ENCODE assay signal across 1 cellular context in the genomic region with DNA sequence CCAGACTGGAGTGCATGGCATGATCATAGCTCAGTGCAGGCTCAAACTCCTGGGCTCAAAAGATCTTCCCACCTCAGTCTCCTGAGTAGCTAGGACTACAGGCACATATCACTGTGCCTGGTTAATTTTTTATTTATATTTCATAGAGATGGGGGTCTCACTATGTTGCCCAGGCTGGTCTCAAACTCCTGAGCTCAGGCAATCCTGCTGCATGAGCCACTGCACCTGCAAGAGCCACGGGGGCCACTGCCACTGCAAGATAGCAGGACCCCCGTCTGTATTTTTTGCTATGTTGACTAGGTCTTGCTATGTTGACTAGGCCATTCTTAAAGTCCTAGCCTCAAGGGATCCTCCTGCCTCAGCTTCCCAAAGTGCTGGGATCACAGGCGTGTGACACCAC.
TF ChIP-seq lines count a peak whose summit lies in the region.

No MANE protein-coding gene starts in this region.

TF ChIP-seq in GM12878, 131 proteins besides CTCF, POLR2A, EP300 and RAD21:
- TF ChIP-seq RCOR1 (conservative IDR thresholded peaks at IDR 0.05; ENCODE audit: low read depth, low read length) = no peak
- no peak for TF ChIP-seq SMARCA5 (IDR thresholded peaks at IDR 0.05)
- no peak for TF ChIP-seq STAT1 (conservative IDR thresholded peaks at IDR 0.05)
- TF ChIP-seq ETV6 (conservative IDR thresholded peaks at IDR 0.05 in 1 of 2, IDR thresholded peaks at IDR 0.05 in 1 of 2; ENCODE audit: borderline replicate concordance in 1 of 2, low read depth in 1 of 2) = no peak
- TF ChIP-seq BACH1 (IDR thresholded peaks at IDR 0.05; ENCODE audit: borderline replicate concordance) = no peak
